23 cellular contexts compared by ENCODE assay signal in genomic region chr4:4521069-4521468, GRCh38. TPM values are rescaled to one million over a fixed set of nuclear protein-coding genes. Genes with fewer than 3 reads are reported as not detected.
DNase-seq lines count a peak whose midpoint lies in the region; ATAC-seq, FAIRE-seq and TF ChIP-seq lines count a peak whose summit lies in the region.
"Had no signal": no experiment of that assay in that cellular context is flagged by ENCODE, and none has a peak within 500 bp of the region (broad histone marks: within the 10 kb centered on the region; RNA-seq: fewer than 3 reads in every experiment).

No MANE protein-coding gene starts in this region.

- H3K27me3 Mint-ChIP-seq in activated naive CD8-positive, alpha-beta T cell treated with anti-CD3 and anti-CD28 coated beads, Interleukin-2, amount 10 ng/mL, durations not matched to agents 7 days and 5 days: no peaks in the 10 kb centered on the region
- no peaks in the 10 kb centered on the region for H3K27me3 Mint-ChIP-seq in activated naive CD8-positive, alpha-beta T cell treated with anti-CD3 and anti-CD28 coated beads, Interleukin-2, amount 50 U/mL, for 24 hours
- H3K27me3 Mint-ChIP-seq in chondrocyte (ENCODE audit: low read depth) (no peaks in the 10 kb centered on the region), nephron (ENCODE audit: low read depth) (no peaks in the 10 kb centered on the region)
- H3K27me3 Mint-ChIP-seq: naive B cell had no signal

- FAIRE-seq in D721Med (lab: Jason Lieb, UNC): no peak
- FAIRE-seq: A549, bronchial epithelial cell had no signal

- peak overlapping the region; percentile 14 for H3K27ac Mint-ChIP-seq in activated naive CD8-positive, alpha-beta T cell treated with anti-CD3 and anti-CD28 coated beads, Interleukin-2, amount 10 ng/mL, durations not matched to agents 7 days and 5 days
- no peak overlapping the region for H3K27ac Mint-ChIP-seq in activated naive CD8-positive, alpha-beta T cell treated with anti-CD3 and anti-CD28 coated beads, Interleukin-2, amount 50 U/mL, for 24 hours
- H3K27ac Mint-ChIP-seq in chondrocyte (ENCODE audit: unreplicated experiment) (peak overlapping the region; percentile 8), nephron (peak overlapping the region; percentile 68 to 73 (median 70))

- no peaks in the 10 kb centered on the region for H3K36me3 ChIP-seq in gastroesophageal sphincter
- H3K36me3 ChIP-seq: WERI-Rb-1 had no signal

- no peak for TF ChIP-seq CTCF in chondrocyte (IDR thresholded peaks at IDR 0.05)
- no peak for TF ChIP-seq CTCF in nephron (IDR thresholded peaks at IDR 0.05; ENCODE audit: unreplicated experiment in 3 of 3)
- TF ChIP-seq CTCF in gastroesophageal sphincter (IDR thresholded peaks at IDR 0.05): no peak
- no peak for TF ChIP-seq CTCF in D721Med (IDR thresholded peaks at IDR 0.05; ENCODE audit: insufficient read depth, missing control alignments)

- TF ChIP-seq POLR2A in gastroesophageal sphincter (IDR thresholded peaks at IDR 0.05): no peak

- no peaks in the 10 kb centered on the region for H3K27me3 ChIP-seq in gastroesophageal sphincter
- H3K27me3 ChIP-seq: BLaER1, esophagus squamous epithelium had no signal

- H3K9me3 Mint-ChIP-seq in activated naive CD8-positive, alpha-beta T cell treated with anti-CD3 and anti-CD28 coated beads, Interleukin-2, amount 10 ng/mL, durations not matched to agents 7 days and 5 days: no peaks in the 10 kb centered on the region
- H3K9me3 Mint-ChIP-seq in activated naive CD8-positive, alpha-beta T cell treated with anti-CD3 and anti-CD28 coated beads, Interleukin-2, amount 50 U/mL, for 24 hours: no peaks in the 10 kb centered on the region
- H3K9me3 Mint-ChIP-seq in chondrocyte (ENCODE audit: low read depth): no peaks in the 10 kb centered on the region
- no peaks in the 10 kb centered on the region for H3K9me3 Mint-ChIP-seq in nephron
- H3K9me3 Mint-ChIP-seq: activated T-cell treated with anti-CD3 and anti-CD28 coated beads, Interleukin-2, amount 50 U/mL, for 4 hours; naive B cell had no signal

- peaks cover 0 to 34% (median 2%) of the 10 kb centered on the region in 3 donors for H3K4me1 ChIP-seq in gastroesophageal sphincter

- no peak for DNase-seq in activated naive CD8-positive, alpha-beta T cell treated with anti-CD3 and anti-CD28 coated beads, Interleukin-2, amount 10 ng/mL, durations not matched to agents 7 days and 5 days
- DNase-seq in activated naive CD8-positive, alpha-beta T cell treated with anti-CD3 and anti-CD28 coated beads, Interleukin-2, amount 50 U/mL, for 24 hours: no peak
- DNase-seq in chondrocyte (ENCODE audit: low spot score) (no peak), D721Med (ENCODE audit: insufficient read length, low spot score) (no peak)
- DNase-seq in stimulated activated CD4-positive, alpha-beta T cell treated with anti-CD3 and anti-CD28 coated beads, Interleukin-4, amount 100 ng/mL, for 1 hour: no peak
- DNase-seq in activated CD8-positive, alpha-beta memory T cell treated with anti-CD3 and anti-CD28 coated beads, Interleukin-2, amount 50 U/mL, for 48 hours: no peak
- DNase-seq: activated CD4-positive, alpha-beta T cell treated with anti-CD3 and anti-CD28 coated beads, Interleukin-2, amount 50 U/mL, for 48 hours; activated naive CD4-positive, alpha-beta T cell treated with anti-CD3 and anti-CD28 coated beads, Interleukin-2, amount 50 U/mL, for 16 hours; activated T-cell treated with anti-CD3 and anti-CD28 coated beads, Interleukin-2, amount 50 U/mL, for 4 hours; esophagus squamous epithelium; mammary epithelial cell; naive B cell; NCI-H187; posterior cingulate gyrus; Right ventricle myocardium superior; stimulated activated CD4-positive, alpha-beta T cell treated with anti-CD3 and anti-CD28 coated beads, Interleukin-4, amount 100 ng/mL, for 4 hours; WERI-Rb-1 had no signal

- ATAC-seq in activated naive CD8-positive, alpha-beta T cell treated with anti-CD3 and anti-CD28 coated beads, Interleukin-2, amount 10 ng/mL, durations not matched to agents 7 days and 5 days (ENCODE audit: low read depth): no peak
- ATAC-seq in activated naive CD8-positive, alpha-beta T cell treated with anti-CD3 and anti-CD28 coated beads, Interleukin-2, amount 50 U/mL, for 24 hours: no peak
- ATAC-seq in gastroesophageal sphincter: no peak
- ATAC-seq: A549; activated T-cell treated with anti-CD3 and anti-CD28 coated beads, Interleukin-2, amount 50 U/mL, for 4 hours had no signal

- WGBS in gastroesophageal sphincter (ENCODE audit: low coverage in 1 of 2), 2 donors: 55 to 70% methylated on average over 2 of the region's 2 CpGs

- no peak overlapping the region for H3K4me3 ChIP-seq in gastroesophageal sphincter
- H3K4me3 ChIP-seq: A549, BLaER1, esophagus squamous epithelium, smooth muscle cell had no signal

- H3K4me3 Mint-ChIP-seq in activated naive CD8-positive, alpha-beta T cell treated with anti-CD3 and anti-CD28 coated beads, Interleukin-2, amount 10 ng/mL, durations not matched to agents 7 days and 5 days: no peak overlapping the region
- no peak overlapping the region for H3K4me3 Mint-ChIP-seq in activated naive CD8-positive, alpha-beta T cell treated with anti-CD3 and anti-CD28 coated beads, Interleukin-2, amount 50 U/mL, for 24 hours
- H3K4me3 Mint-ChIP-seq in chondrocyte (ENCODE audit: unreplicated experiment) (no peak overlapping the region), nephron (peak overlapping the region in 1 of 3 experiments; percentile 3)
- H3K4me3 Mint-ChIP-seq: activated T-cell treated with anti-CD3 and anti-CD28 coated beads, Interleukin-2, amount 50 U/mL, for 4 hours; naive B cell had no signal

- H3K9me3 ChIP-seq in gastroesophageal sphincter: no peaks in the 10 kb centered on the region
- H3K9me3 ChIP-seq: A549, BLaER1, esophagus squamous epithelium had no signal

- H3K36me3 Mint-ChIP-seq in activated naive CD8-positive, alpha-beta T cell treated with anti-CD3 and anti-CD28 coated beads, Interleukin-2, amount 10 ng/mL, durations not matched to agents 7 days and 5 days: peaks cover 8% of the 10 kb centered on the region
- H3K36me3 Mint-ChIP-seq in activated naive CD8-positive, alpha-beta T cell treated with anti-CD3 and anti-CD28 coated beads, Interleukin-2, amount 50 U/mL, for 24 hours (ENCODE audit: low read depth): peaks cover 6% of the 10 kb centered on the region
- H3K36me3 Mint-ChIP-seq in chondrocyte (ENCODE audit: low read depth) (no peaks in the 10 kb centered on the region), nephron (ENCODE audit: low read depth) (no peaks in the 10 kb centered on the region)
- H3K36me3 Mint-ChIP-seq: naive B cell had no signal

- H3K4me1 Mint-ChIP-seq in activated naive CD8-positive, alpha-beta T cell treated with anti-CD3 and anti-CD28 coated beads, Interleukin-2, amount 10 ng/mL, durations not matched to agents 7 days and 5 days: peaks cover 22% of the 10 kb centered on the region
- peaks cover 40% of the 10 kb centered on the region for H3K4me1 Mint-ChIP-seq in activated naive CD8-positive, alpha-beta T cell treated with anti-CD3 and anti-CD28 coated beads, Interleukin-2, amount 50 U/mL, for 24 hours
- peaks cover 33% of the 10 kb centered on the region for H3K4me1 Mint-ChIP-seq in chondrocyte (ENCODE audit: low read depth)
- H3K4me1 Mint-ChIP-seq in nephron: peaks cover 36% of the 10 kb centered on the region

- no peak for TF ChIP-seq EP300 in gastroesophageal sphincter (IDR thresholded peaks at IDR 0.05)

- no peak overlapping the region for H3K27ac ChIP-seq in gastroesophageal sphincter
- H3K27ac ChIP-seq: A549, BLaER1, esophagus squamous epithelium, WERI-Rb-1 had no signal

- POLR2A ChIA-PET in activated naive CD8-positive, alpha-beta T cell treated with anti-CD3 and anti-CD28 coated beads, Interleukin-2, amount 10 ng/mL, durations not matched to agents 7 days and 5 days (lab: Charles Lee): no interaction called here

RNA-seq across cellular contexts. Expression of gene STX18, which starts 20.8 kb away (rescaled TPM):
- 10 to 100 TPM; 26.5 to 27.1 TPM for total RNA-seq in activated naive CD8-positive, alpha-beta T cell treated with anti-CD3 and anti-CD28 coated beads, Interleukin-2, amount 10 ng/mL, durations not matched to agents 7 days and 5 days
- total RNA-seq in chondrocyte (21.1 to 27.1 TPM (median 25.4 TPM) in 3 replicates), gastroesophageal sphincter (10 to 100 TPM; 17.8 to 25.4 (median 23.4) TPM)
